21 cellular contexts compared by ENCODE assay signal in genomic region chr12:107106241-107107025, GRCh38. TPM values are rescaled to one million over a fixed set of nuclear protein-coding genes. Genes with fewer than 3 reads are reported as not detected.
DNase-seq lines count a peak whose midpoint lies in the region; ATAC-seq and TF ChIP-seq lines count a peak whose summit lies in the region.
"Had no signal": no experiment of that assay in that cellular context is flagged by ENCODE, and none has a peak within 500 bp of the region (broad histone marks: within the 10 kb centered on the region; RNA-seq: fewer than 3 reads in every experiment).

No MANE protein-coding gene starts in this region.

- peak overlapping the region; percentile 1 for H3K27ac Mint-ChIP-seq in stimulated activated naive CD8-positive, alpha-beta T cell treated with anti-CD3 and anti-CD28 coated beads, Interleukin-15, Interleukin-2, amounts not matched to agents 100 ng/mL and 50 ng/mL, for 24 hours
- no peak overlapping the region for H3K27ac Mint-ChIP-seq in stimulated activated naive CD8-positive, alpha-beta T cell treated with anti-CD3 and anti-CD28 coated beads, Interleukin-15, amount 100 ng/mL, for 72 hours
- H3K27ac Mint-ChIP-seq: CD4-positive, alpha-beta T cell had no signal

- no peak overlapping the region for H3K4me3 ChIP-seq in esophagus muscularis mucosa
- H3K4me3 ChIP-seq: A549; BLaER1 treated with 17β-estradiol and CSF1 and Interleukin-3, amounts not matched to agents 10 nM and 100 nM; GM12878 had no signal

- no peaks in the 10 kb centered on the region for H3K36me3 ChIP-seq in esophagus muscularis mucosa
- H3K36me3 ChIP-seq: BE2C; BLaER1 treated with 17β-estradiol and CSF1 and Interleukin-3, amounts not matched to agents 10 nM and 100 nM had no signal

- ATAC-seq in stimulated activated naive CD8-positive, alpha-beta T cell treated with anti-CD3 and anti-CD28 coated beads, Interleukin-15, amount 100 ng/mL, for 72 hours: no peak
- ATAC-seq: A549, GM12878 had no signal

- no peak for TF ChIP-seq EP300 in esophagus muscularis mucosa (IDR thresholded peaks at IDR 0.05)

- peaks cover 0 to 21% (median 17%) of the 10 kb centered on the region in 4 donors for H3K4me1 ChIP-seq in esophagus muscularis mucosa
- H3K4me1 ChIP-seq: BE2C had no signal

- H3K27ac ChIP-seq in esophagus muscularis mucosa (replicated peaks in 1 of 4): no peak overlapping the region
- H3K27ac ChIP-seq: A549; BLaER1 treated with 17β-estradiol and CSF1 and Interleukin-3, amounts not matched to agents 10 nM and 100 nM had no signal

- intact Hi-C loops in esophagus muscularis mucosa (cut with DNase I): loop anchor here (10.0 kb wide), 1 partner anchor 722 kb away; no protein-coding TSS in a partner anchor

- no peak for DNase-seq in stimulated activated naive CD8-positive, alpha-beta T cell treated with anti-CD3 and anti-CD28 coated beads, Interleukin-15, amount 100 ng/mL, for 72 hours
- DNase-seq in NCI-H69 (lab: John Stamatoyannopoulos, UW): peak; percentile 11
- DNase-seq in esophagus muscularis mucosa (ENCODE audit: extremely low spot score): peak; percentile 47
- no peak for DNase-seq in activated naive CD4-positive, alpha-beta T cell treated with anti-CD3 and anti-CD28 coated beads, Interleukin-2, amount 50 U/mL, for 16 hours
- DNase-seq in NCI-H345 (lab: John Stamatoyannopoulos, UW): no peak
- DNase-seq: 8988T; ACHN; AML-193; BE2C; CD4-positive, alpha-beta T cell; CD8-positive, alpha-beta memory T cell; DMS153; DND-41; GDM1; H7; HCEC 1CT had no signal

- no peak for TF ChIP-seq CTCF in esophagus muscularis mucosa (IDR thresholded peaks at IDR 0.05)

- H3K9me3 Mint-ChIP-seq in stimulated activated naive CD8-positive, alpha-beta T cell treated with anti-CD3 and anti-CD28 coated beads, Interleukin-15, Interleukin-2, amounts not matched to agents 100 ng/mL and 50 ng/mL, for 24 hours: no peaks in the 10 kb centered on the region
- no peaks in the 10 kb centered on the region for H3K9me3 Mint-ChIP-seq in stimulated activated naive CD8-positive, alpha-beta T cell treated with anti-CD3 and anti-CD28 coated beads, Interleukin-15, amount 100 ng/mL, for 72 hours
- H3K9me3 Mint-ChIP-seq: CD4-positive, alpha-beta T cell had no signal

- no peaks in the 10 kb centered on the region for H3K4me1 Mint-ChIP-seq in stimulated activated naive CD8-positive, alpha-beta T cell treated with anti-CD3 and anti-CD28 coated beads, Interleukin-15, Interleukin-2, amounts not matched to agents 100 ng/mL and 50 ng/mL, for 24 hours (ENCODE audit: low read depth)
- no peaks in the 10 kb centered on the region for H3K4me1 Mint-ChIP-seq in stimulated activated naive CD8-positive, alpha-beta T cell treated with anti-CD3 and anti-CD28 coated beads, Interleukin-15, amount 100 ng/mL, for 72 hours
- H3K4me1 Mint-ChIP-seq: CD14-positive monocyte had no signal

- no peaks in the 10 kb centered on the region for H3K36me3 Mint-ChIP-seq in stimulated activated naive CD8-positive, alpha-beta T cell treated with anti-CD3 and anti-CD28 coated beads, Interleukin-15, Interleukin-2, amounts not matched to agents 100 ng/mL and 50 ng/mL, for 24 hours (ENCODE audit: low read depth)
- H3K36me3 Mint-ChIP-seq: CD14-positive monocyte; CD8-positive, alpha-beta memory T cell had no signal

- no peak for TF ChIP-seq POLR2A in esophagus muscularis mucosa (IDR thresholded peaks at IDR 0.05; ENCODE audit: low read depth)

- no peak overlapping the region for H3K4me3 Mint-ChIP-seq in stimulated activated naive CD8-positive, alpha-beta T cell treated with anti-CD3 and anti-CD28 coated beads, Interleukin-15, Interleukin-2, amounts not matched to agents 100 ng/mL and 50 ng/mL, for 24 hours
- H3K4me3 Mint-ChIP-seq in stimulated activated naive CD8-positive, alpha-beta T cell treated with anti-CD3 and anti-CD28 coated beads, Interleukin-15, amount 100 ng/mL, for 72 hours: no peak overlapping the region
- H3K4me3 Mint-ChIP-seq: CD4-positive, alpha-beta T cell; CD8-positive, alpha-beta memory T cell had no signal

- 87% methylated on average over 5 of the region's 5 CpGs for WGBS in esophagus muscularis mucosa

- peaks cover 4% of the 10 kb centered on the region for H3K27me3 Mint-ChIP-seq in stimulated activated naive CD8-positive, alpha-beta T cell treated with anti-CD3 and anti-CD28 coated beads, Interleukin-15, Interleukin-2, amounts not matched to agents 100 ng/mL and 50 ng/mL, for 24 hours
- H3K27me3 Mint-ChIP-seq in stimulated activated naive CD8-positive, alpha-beta T cell treated with anti-CD3 and anti-CD28 coated beads, Interleukin-15, amount 100 ng/mL, for 72 hours: peaks cover 13% of the 10 kb centered on the region
- H3K27me3 Mint-ChIP-seq: CD4-positive, alpha-beta T cell had no signal

- H3K9me3 ChIP-seq in esophagus muscularis mucosa: no peaks in the 10 kb centered on the region
- H3K9me3 ChIP-seq: A549; BE2C; BLaER1 treated with 17β-estradiol and CSF1 and Interleukin-3, amounts not matched to agents 10 nM and 100 nM had no signal

- H3K27me3 ChIP-seq in esophagus muscularis mucosa: no peaks in the 10 kb centered on the region
- H3K27me3 ChIP-seq: BE2C; BLaER1 treated with 17β-estradiol and CSF1 and Interleukin-3, amounts not matched to agents 10 nM and 100 nM had no signal

RNA-seq across cellular contexts. Expression of gene CRY1, which starts 13.1 kb away (rescaled TPM):
- total RNA-seq in esophagus muscularis mucosa: 10 to 100 TPM; 29.1 to 42.9 (median 34.9) TPM

Comparison
In these comparisons a context has a peak if more than half of its experiments do, and no peak if none do; other contexts are left out.
1. DNase-seq: peak in NCI-H69 (single experiment) and esophagus muscularis mucosa (single experiment); none in stimulated activated naive CD8-positive, alpha-beta T cell treated with anti-CD3 and anti-CD28 coated beads, Interleukin-15, amount 100 ng/mL, for 72 hours (0 of 2), activated naive CD4-positive, alpha-beta T cell treated with anti-CD3 and anti-CD28 coated beads, Interleukin-2, amount 50 U/mL, for 16 hours (single experiment) and NCI-H345 (single experiment).